ENCODE assay signal across 8 cellular contexts in the genomic region with DNA sequence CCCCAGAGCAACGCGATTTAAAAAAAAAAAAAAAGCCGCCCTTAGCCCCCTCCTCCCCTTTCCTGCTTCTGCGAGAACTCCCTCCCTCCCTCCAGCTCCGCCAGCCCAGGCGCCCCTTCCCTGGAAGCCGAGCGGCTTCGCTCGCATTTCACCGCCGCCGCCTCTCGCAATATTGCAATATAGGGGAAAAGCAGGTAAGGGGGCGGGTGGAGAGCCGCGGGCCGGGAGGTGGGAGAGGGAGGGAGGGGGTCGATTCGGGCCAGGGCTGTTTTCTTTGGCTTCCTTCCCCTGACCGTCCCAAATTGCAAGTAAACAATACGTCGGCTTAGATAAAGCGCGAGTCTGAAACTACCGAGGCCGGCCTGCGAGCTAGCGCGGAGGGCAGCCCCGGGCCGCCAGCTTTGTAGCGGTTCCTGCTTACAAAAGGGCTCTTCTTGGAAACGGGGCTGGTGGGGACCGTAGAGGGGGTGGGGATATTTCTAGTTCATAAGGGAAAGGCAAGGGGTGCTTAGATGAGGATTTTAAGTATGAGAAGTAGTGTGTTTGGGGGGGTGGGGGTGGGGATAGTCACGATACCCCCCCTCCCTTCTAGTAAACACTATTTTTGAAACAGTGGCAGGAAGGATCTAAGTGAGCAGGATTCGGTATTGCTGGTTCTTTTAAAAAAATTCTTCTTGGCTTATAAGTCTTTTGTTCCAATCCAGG. TPM values are rescaled to one million over a fixed set of nuclear protein-coding genes. Genes with fewer than 3 reads are reported as not detected.
A peak's percentile ranks its signal among the peaks of the same experiment; 100 is the strongest.
DNase-seq lines count a peak whose midpoint lies in the region; ATAC-seq and TF ChIP-seq lines count a peak whose summit lies in the region.

No MANE protein-coding gene starts in this region.

- H3K9me3 Mint-ChIP-seq in IgD-negative memory B cell (no peaks in the 10 kb centered on the region), brain (no peaks in the 10 kb centered on the region)
- no peaks in the 10 kb centered on the region for H3K9me3 Mint-ChIP-seq in T-helper 2 cell treated with Interferon-gamma antibody and Interleukin-4, amounts not matched to agents 5 μg/mL and 100 μg/mL, for 36 hours

- H3K36me3 Mint-ChIP-seq in IgD-negative memory B cell (no peaks in the 10 kb centered on the region), brain (peaks cover 22% of the 10 kb centered on the region)
- peaks cover 20% of the 10 kb centered on the region for H3K36me3 Mint-ChIP-seq in T-helper 2 cell treated with Interferon-gamma antibody and Interleukin-4, amounts not matched to agents 5 μg/mL and 100 μg/mL, for 36 hours (ENCODE audit: low read depth)

- no peaks in the 10 kb centered on the region; the same call in 1 of the 2 replicates for H3K36me3 ChIP-seq in iPS DF 6.9 (ENCODE audit: control insufficient read depth, insufficient read depth, low read length)

- peaks cover 2% of the 10 kb centered on the region; the same call in 1 of the 2 replicates for H3K4me1 ChIP-seq in iPS DF 6.9 (ENCODE audit: control insufficient read depth, insufficient read depth, low read length)

- H3K27me3 Mint-ChIP-seq in IgD-negative memory B cell (no peaks in the 10 kb centered on the region), brain (peaks cover 11% of the 10 kb centered on the region)
- H3K27me3 Mint-ChIP-seq in T-helper 2 cell treated with Interferon-gamma antibody and Interleukin-4, amounts not matched to agents 5 μg/mL and 100 μg/mL, for 36 hours (ENCODE audit: low read depth), result peaks cover 39% of the 10 kb centered on the region

- no peak for TF ChIP-seq CTCF in brain (conservative IDR thresholded peaks at IDR 0.05)

- no peaks in the 10 kb centered on the region for H3K27me3 ChIP-seq in iPS DF 6.9 (ENCODE audit: control insufficient read depth, insufficient read depth, low read length)

- intact Hi-C loops in sciatic nerve (cut with DNase I), result loop anchor here (10.0 kb wide), 1 partner anchor 626 kb away; no protein-coding TSS in a partner anchor

- peak overlapping the region; percentile 92 for H3K4me3 ChIP-seq in iPS DF 6.9 (ENCODE audit: low read length)

- peak; percentile 46 for DNase-seq in DMS79 (lab: John Stamatoyannopoulos, UW)
- peak; percentile 43 for DNase-seq in T-helper 2 cell treated with Interferon-gamma antibody and Interleukin-4, amounts not matched to agents 5 μg/mL and 100 μg/mL, for 36 hours (ENCODE audit: low spot score)
- no peak for DNase-seq in iPS DF 6.9 (ENCODE audit: low read depth, low spot score)
- peak; percentile 70 for DNase-seq in sciatic nerve (ENCODE audit: low spot score)

- H3K27ac Mint-ChIP-seq in IgD-negative memory B cell (peak overlapping the region; percentile 79 to 98 (median 97)), brain (peak overlapping the region; percentile 93 to 99 (median 96))
- H3K27ac Mint-ChIP-seq in T-helper 2 cell treated with Interferon-gamma antibody and Interleukin-4, amounts not matched to agents 5 μg/mL and 100 μg/mL, for 36 hours, result peak overlapping the region; percentile 91

- no peaks in the 10 kb centered on the region for H3K9me3 ChIP-seq in iPS DF 6.9 (ENCODE audit: control insufficient read depth, insufficient read depth, low read length)

- no CpG with 5 or more reads among the region's 37 CpGs for WGBS in iPS DF 6.9 (ENCODE audit: insufficient coverage, insufficient read length)

- H3K4me1 Mint-ChIP-seq in IgD-negative memory B cell (peaks cover 39 to 46% (median 43%) of the 10 kb centered on the region in 3 donors), brain (peaks cover 45% of the 10 kb centered on the region)
- H3K4me1 Mint-ChIP-seq in T-helper 2 cell treated with Interferon-gamma antibody and Interleukin-4, amounts not matched to agents 5 μg/mL and 100 μg/mL, for 36 hours (ENCODE audit: low read depth), result peaks cover 39% of the 10 kb centered on the region

- ATAC-seq in sciatic nerve (peak; percentile 24), GM18858 (IDR thresholded peaks at IDR 0.05; ENCODE audit: unreplicated experiment) (no peak), HG03095 (IDR thresholded peaks at IDR 0.05; ENCODE audit: unreplicated experiment) (no peak)

- H3K4me3 Mint-ChIP-seq in IgD-negative memory B cell (peak overlapping the region; percentile 85 to 99 (median 97)), brain (peak overlapping the region; percentile 87 to 98 (median 96))
- H3K4me3 Mint-ChIP-seq in T-helper 2 cell treated with Interferon-gamma antibody and Interleukin-4, amounts not matched to agents 5 μg/mL and 100 μg/mL, for 36 hours, result peak overlapping the region; percentile 93

- H3K27ac ChIP-seq in iPS DF 6.9 (ENCODE audit: low read length), result no peak overlapping the region

RNA-seq across cellular contexts. Expression of a gene that starts 0.5 kb away (rescaled TPM):
- 34.8 TPM for polyA plus RNA-seq in IgD-negative memory B cell
- 200 TPM for polyA plus RNA-seq in brain (ENCODE audit: insufficient read depth, low read depth, low replicate concordance)
- 55.0 TPM for total RNA-seq in sciatic nerve
